In genomic region chr6:130517444-130517931, GRCh38 we compare ENCODE assay signal across 9 cellular contexts.
A peak's percentile ranks its signal among the peaks of the same experiment; 100 is the strongest.
DNase-seq lines count a peak whose midpoint lies in the region; ATAC-seq and TF ChIP-seq lines count a peak whose summit lies in the region.
"Had no signal": no experiment of that assay in that cellular context is flagged by ENCODE, and none has a peak within 500 bp of the region (broad histone marks: within the 10 kb centered on the region; RNA-seq: fewer than 3 reads in every experiment).

No MANE protein-coding gene starts in this region.

- no peak overlapping the region for H3K27ac ChIP-seq in CD4-positive, alpha-beta T cell (ENCODE audit: low read depth, low read length)
- H3K27ac ChIP-seq in right cardiac atrium (ENCODE audit: low read length) = no peak overlapping the region

- peaks cover 5% of the 10 kb centered on the region for H3K9me3 ChIP-seq in CD4-positive, alpha-beta T cell (ENCODE audit: control insufficient read depth, low read length)
- H3K9me3 ChIP-seq in right cardiac atrium (ENCODE audit: control insufficient read depth, low read length) = no peaks in the 10 kb centered on the region

- ATAC-seq in CD4-positive, alpha-beta T cell (ENCODE audit: poor library complexity) = no peak
- peak; percentile 84 for ATAC-seq in GM19035 (IDR thresholded peaks at IDR 0.05; ENCODE audit: unreplicated experiment)
- peak; percentile 92 for ATAC-seq in HG03060 (IDR thresholded peaks at IDR 0.05; ENCODE audit: low read depth, unreplicated experiment)
- no peak for ATAC-seq in right cardiac atrium

- H3K4me3 Mint-ChIP-seq in CD4-positive, alpha-beta T cell = no peak overlapping the region
- no peak overlapping the region for H3K4me3 Mint-ChIP-seq in activated CD4-positive, alpha-beta memory T cell treated with anti-CD3 and anti-CD28 coated beads, Interleukin-2, amount 10 ng/mL, durations not matched to agents 7 days and 5 days
- H3K4me3 Mint-ChIP-seq: nephron had no signal

- no peak overlapping the region for H3K4me3 ChIP-seq in right cardiac atrium (ENCODE audit: low read length)

- no peaks in the 10 kb centered on the region for H3K4me1 ChIP-seq in right cardiac atrium (ENCODE audit: control insufficient read depth, insufficient read depth, low read length)

- no peaks in the 10 kb centered on the region for H3K27me3 Mint-ChIP-seq in CD4-positive, alpha-beta T cell
- no peaks in the 10 kb centered on the region for H3K27me3 Mint-ChIP-seq in activated CD4-positive, alpha-beta memory T cell treated with anti-CD3 and anti-CD28 coated beads, Interleukin-2, amount 10 ng/mL, durations not matched to agents 7 days and 5 days

- POLR2A ChIA-PET in CD4-positive, alpha-beta T cell (lab: Charles Lee) = no interaction called here
- POLR2A ChIA-PET in activated CD4-positive, alpha-beta memory T cell treated with anti-CD3 and anti-CD28 coated beads, Interleukin-2, amount 10 ng/mL, durations not matched to agents 7 days and 5 days (lab: Charles Lee) = no interaction called here

- peak overlapping the region; percentile 56 for H3K27ac Mint-ChIP-seq in CD4-positive, alpha-beta T cell
- peak overlapping the region; percentile 41 for H3K27ac Mint-ChIP-seq in activated CD4-positive, alpha-beta memory T cell treated with anti-CD3 and anti-CD28 coated beads, Interleukin-2, amount 10 ng/mL, durations not matched to agents 7 days and 5 days
- H3K27ac Mint-ChIP-seq: nephron had no signal

- no peak for DNase-seq in CD4-positive, alpha-beta T cell
- DNase-seq in activated CD4-positive, alpha-beta memory T cell treated with anti-CD3 and anti-CD28 coated beads, Interleukin-2, amount 10 ng/mL, durations not matched to agents 7 days and 5 days = no peak
- DNase-seq in NOMO-1 treated with DMSO at 0.1 percent for 48 hours (lab: John Stamatoyannopoulos, UW; ENCODE audit: unreplicated experiment) (no peak), pons (ENCODE audit: low spot score) (no peak), right cardiac atrium (no peak), COLO668 (lab: John Stamatoyannopoulos, UW; ENCODE audit: unreplicated experiment) (no peak)

- H3K36me3 Mint-ChIP-seq in CD4-positive, alpha-beta T cell (ENCODE audit: low read depth) = no peaks in the 10 kb centered on the region
- peaks cover 52% of the 10 kb centered on the region for H3K36me3 Mint-ChIP-seq in activated CD4-positive, alpha-beta memory T cell treated with anti-CD3 and anti-CD28 coated beads, Interleukin-2, amount 10 ng/mL, durations not matched to agents 7 days and 5 days (ENCODE audit: low read depth)

- no peak for TF ChIP-seq CTCF in CD4-positive, alpha-beta T cell (IDR thresholded peaks at IDR 0.05)

- CTCF ChIA-PET in CD4-positive, alpha-beta T cell (lab: Charles Lee) = no interaction called here
- CTCF ChIA-PET in activated CD4-positive, alpha-beta memory T cell treated with anti-CD3 and anti-CD28 coated beads, Interleukin-2, amount 10 ng/mL, durations not matched to agents 7 days and 5 days (lab: Charles Lee) = no interaction called here

- no peaks in the 10 kb centered on the region for H3K27me3 ChIP-seq in CD4-positive, alpha-beta T cell (ENCODE audit: control insufficient read depth, insufficient read depth, low read length)
- no peaks in the 10 kb centered on the region for H3K27me3 ChIP-seq in right cardiac atrium (ENCODE audit: control insufficient read depth, insufficient read depth)

- 84% methylated on average over 3 of the region's 3 CpGs for WGBS in right cardiac atrium

- intact Hi-C loops in CD4-positive, alpha-beta T cell (cut with DNase I, micrococcal nuclease) = no loop called here
- intact Hi-C loops in right cardiac atrium (cut with DNase I) = no loop called here

- H3K9me3 Mint-ChIP-seq in CD4-positive, alpha-beta T cell = peaks cover 10% of the 10 kb centered on the region
- peaks cover 37% of the 10 kb centered on the region for H3K9me3 Mint-ChIP-seq in activated CD4-positive, alpha-beta memory T cell treated with anti-CD3 and anti-CD28 coated beads, Interleukin-2, amount 10 ng/mL, durations not matched to agents 7 days and 5 days
- H3K9me3 Mint-ChIP-seq: nephron had no signal

- H3K4me1 Mint-ChIP-seq in CD4-positive, alpha-beta T cell (ENCODE audit: low read depth) = peaks cover 64% of the 10 kb centered on the region
- H3K4me1 Mint-ChIP-seq in activated CD4-positive, alpha-beta memory T cell treated with anti-CD3 and anti-CD28 coated beads, Interleukin-2, amount 10 ng/mL, durations not matched to agents 7 days and 5 days = peaks cover 54% of the 10 kb centered on the region

Comparison
In these comparisons a context has a peak if more than half of its experiments do, and no peak if none do; other contexts are left out.
1. ATAC-seq: peak in GM19035 (single experiment) and HG03060 (single experiment); none in CD4-positive, alpha-beta T cell (single experiment) and right cardiac atrium (0 of 2).